Comparison of ENCODE assay signal across 1 cellular context in the genomic region with DNA sequence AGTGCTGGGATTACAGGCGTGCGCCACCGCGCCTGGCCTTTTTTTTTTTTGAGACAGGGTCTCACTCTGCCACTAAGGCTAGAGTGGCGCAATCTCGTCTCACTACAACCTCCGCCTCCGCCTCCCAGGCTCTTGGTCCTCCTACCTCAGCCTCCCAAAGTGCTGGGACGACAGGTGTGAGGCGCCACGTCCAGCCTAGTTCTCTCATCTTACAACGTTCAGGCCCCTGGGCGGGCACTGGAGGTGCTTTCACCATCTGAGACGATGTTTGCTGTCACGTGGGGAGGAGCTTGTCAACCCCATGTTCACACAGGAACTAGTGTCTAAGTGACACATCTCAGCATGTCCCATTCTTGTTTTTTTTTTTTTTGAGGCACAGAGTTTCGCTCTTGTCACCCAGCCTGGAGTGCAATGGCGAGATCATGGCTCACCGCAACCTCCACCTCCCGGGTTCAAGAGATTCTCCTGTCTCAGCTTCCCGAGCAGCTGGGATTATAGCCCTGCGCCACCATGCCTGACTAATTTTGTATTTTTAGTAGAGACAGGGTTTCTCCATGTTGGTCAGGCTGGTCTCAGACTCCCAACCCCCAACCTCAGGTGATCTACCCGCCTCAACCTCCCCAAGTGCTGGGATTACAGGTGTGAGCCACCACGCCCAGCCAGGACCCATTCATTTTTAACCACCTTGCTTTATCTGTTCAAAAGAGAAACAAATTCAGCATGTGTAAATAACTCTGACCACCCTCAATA.
TF ChIP-seq lines count a peak whose summit lies in the region.

No MANE protein-coding gene starts in this region.

TF ChIP-seq in HepG2, 621 proteins besides CTCF, POLR2A, EP300 and RAD21 (continues in another document):
- peak; percentile 12; the same call in 1 of the 2 replicates for TF ChIP-seq ZNF766 (CRISPR knock-in tag; IDR thresholded peaks at IDR 0.05; ENCODE audit: borderline replicate concordance)
- no peak for TF ChIP-seq DMTF1 (CRISPR knock-in tag; IDR thresholded peaks at IDR 0.05)
- TF ChIP-seq ZNF292 (CRISPR knock-in tag; IDR thresholded peaks at IDR 0.05; ENCODE audit: borderline replicate concordance, low read depth), result no peak
- TF ChIP-seq CBX5 (CRISPR knock-in tag; IDR thresholded peaks at IDR 0.05; ENCODE audit: borderline replicate concordance), result peak; percentile 65; the same call in 1 of the 2 replicates
- TF ChIP-seq, protein P1, sequence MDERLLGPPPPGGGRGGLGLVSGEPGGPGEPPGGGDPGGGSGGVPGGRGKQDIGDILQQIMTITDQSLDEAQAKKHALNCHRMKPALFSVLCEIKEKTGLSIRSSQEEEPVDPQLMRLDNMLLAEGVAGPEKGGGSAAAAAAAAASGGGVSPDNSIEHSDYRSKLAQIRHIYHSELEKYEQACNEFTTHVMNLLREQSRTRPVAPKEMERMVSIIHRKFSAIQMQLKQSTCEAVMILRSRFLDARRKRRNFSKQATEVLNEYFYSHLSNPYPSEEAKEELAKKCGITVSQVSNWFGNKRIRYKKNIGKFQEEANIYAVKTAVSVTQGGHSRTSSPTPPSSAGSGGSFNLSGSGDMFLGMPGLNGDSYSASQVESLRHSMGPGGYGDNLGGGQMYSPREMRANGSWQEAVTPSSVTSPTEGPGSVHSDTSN (CRISPR knock-in tag; IDR thresholded peaks at IDR 0.05), result no peak
- peak in 1 of 2 experiments; percentile 53; a peak in 2 of 4 replicates for TF ChIP-seq KLF16 (CRISPR knock-in tag; IDR thresholded peaks at IDR 0.05)
- TF ChIP-seq ZNF878 (CRISPR knock-in tag; IDR thresholded peaks at IDR 0.05), result no peak
- TF ChIP-seq PPARG (CRISPR knock-in tag; conservative IDR thresholded peaks at IDR 0.05), result no peak
- peak; percentile 35; the same call in 1 of the 2 replicates for TF ChIP-seq NCOA2 (CRISPR knock-in tag; IDR thresholded peaks at IDR 0.05)
- no peak for TF ChIP-seq MZF1 (CRISPR knock-in tag; IDR thresholded peaks at IDR 0.05; ENCODE audit: borderline replicate concordance)
- no peak for TF ChIP-seq MAFG (CRISPR knock-in tag; IDR thresholded peaks at IDR 0.05)
- TF ChIP-seq ZNF235 (CRISPR knock-in tag; IDR thresholded peaks at IDR 0.05; ENCODE audit: borderline replicate concordance), result no peak
- TF ChIP-seq ZNF30 (CRISPR knock-in tag; IDR thresholded peaks at IDR 0.05), result 0 out of 2 replicates have a peak, but pooled peaks have one; percentile 60
- TF ChIP-seq ARHGAP35 (CRISPR knock-in tag; IDR thresholded peaks at IDR 0.05; ENCODE audit: borderline replicate concordance), result no peak
- no peak for TF ChIP-seq ZNF207 (IDR thresholded peaks at IDR 0.05; ENCODE audit: borderline replicate concordance)
- TF ChIP-seq, protein P2, sequence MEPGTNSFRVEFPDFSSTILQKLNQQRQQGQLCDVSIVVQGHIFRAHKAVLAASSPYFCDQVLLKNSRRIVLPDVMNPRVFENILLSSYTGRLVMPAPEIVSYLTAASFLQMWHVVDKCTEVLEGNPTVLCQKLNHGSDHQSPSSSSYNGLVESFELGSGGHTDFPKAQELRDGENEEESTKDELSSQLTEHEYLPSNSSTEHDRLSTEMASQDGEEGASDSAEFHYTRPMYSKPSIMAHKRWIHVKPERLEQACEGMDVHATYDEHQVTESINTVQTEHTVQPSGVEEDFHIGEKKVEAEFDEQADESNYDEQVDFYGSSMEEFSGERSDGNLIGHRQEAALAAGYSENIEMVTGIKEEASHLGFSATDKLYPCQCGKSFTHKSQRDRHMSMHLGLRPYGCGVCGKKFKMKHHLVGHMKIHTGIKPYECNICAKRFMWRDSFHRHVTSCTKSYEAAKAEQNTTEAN (CRISPR knock-in tag; conservative IDR thresholded peaks at IDR 0.05), result no peak
- TF ChIP-seq GATAD1 (CRISPR knock-in tag; IDR thresholded peaks at IDR 0.05), result peak; percentile 30; the same call in 1 of the 2 replicates
- no peak; the same call in 1 of the 2 replicates for TF ChIP-seq SPEN (CRISPR knock-in tag; IDR thresholded peaks at IDR 0.05; ENCODE audit: low read depth)
- no peak for TF ChIP-seq RFX1 (IDR thresholded peaks at IDR 0.05)
- TF ChIP-seq ZMYM2 (CRISPR knock-in tag; IDR thresholded peaks at IDR 0.05), result no peak; the same call in 1 of the 2 replicates
- no peak for TF ChIP-seq CBFB (CRISPR knock-in tag; IDR thresholded peaks at IDR 0.05)
- TF ChIP-seq CHCHD3 (CRISPR knock-in tag; IDR thresholded peaks at IDR 0.05), result no peak
- no peak for TF ChIP-seq ZFX (CRISPR knock-in tag; IDR thresholded peaks at IDR 0.05; ENCODE audit: low read depth)
- TF ChIP-seq CCAR2 (optimal IDR thresholded peaks at IDR 0.05; ENCODE audit: low read depth, low read length), result no peak
- TF ChIP-seq, protein P3, sequence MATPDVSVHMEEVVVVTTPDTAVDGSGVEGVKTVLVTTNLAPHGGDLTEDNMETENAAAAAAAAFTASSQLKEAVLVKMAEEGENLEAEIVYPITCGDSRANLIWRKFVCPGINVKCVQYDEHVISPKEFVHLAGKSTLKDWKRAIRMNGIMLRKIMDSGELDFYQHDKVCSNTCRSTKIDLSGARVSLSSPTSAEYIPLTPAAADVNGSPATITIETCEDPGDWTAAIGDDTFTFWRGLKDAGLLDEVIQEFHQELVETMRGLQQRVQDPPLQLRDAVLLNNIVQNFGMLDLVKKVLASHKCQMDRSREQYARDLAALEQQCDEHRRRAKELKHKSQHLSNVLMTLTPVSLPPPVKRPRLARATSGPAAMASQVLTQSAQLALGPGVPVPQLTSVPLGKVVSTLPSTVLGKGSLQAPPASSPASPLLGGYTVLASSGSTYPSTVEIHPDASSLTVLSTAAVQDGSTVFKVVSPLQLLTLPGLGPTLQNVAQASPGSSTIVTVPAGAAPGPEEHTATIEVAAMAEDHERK (CRISPR knock-in tag; IDR thresholded peaks at IDR 0.05; ENCODE audit: low read depth), result no peak
- TF ChIP-seq ZNF34 (CRISPR knock-in tag; IDR thresholded peaks at IDR 0.05; ENCODE audit: borderline replicate concordance), result no peak
- no peak for TF ChIP-seq HOXA5 (CRISPR knock-in tag; IDR thresholded peaks at IDR 0.05)
- TF ChIP-seq, protein P4, sequence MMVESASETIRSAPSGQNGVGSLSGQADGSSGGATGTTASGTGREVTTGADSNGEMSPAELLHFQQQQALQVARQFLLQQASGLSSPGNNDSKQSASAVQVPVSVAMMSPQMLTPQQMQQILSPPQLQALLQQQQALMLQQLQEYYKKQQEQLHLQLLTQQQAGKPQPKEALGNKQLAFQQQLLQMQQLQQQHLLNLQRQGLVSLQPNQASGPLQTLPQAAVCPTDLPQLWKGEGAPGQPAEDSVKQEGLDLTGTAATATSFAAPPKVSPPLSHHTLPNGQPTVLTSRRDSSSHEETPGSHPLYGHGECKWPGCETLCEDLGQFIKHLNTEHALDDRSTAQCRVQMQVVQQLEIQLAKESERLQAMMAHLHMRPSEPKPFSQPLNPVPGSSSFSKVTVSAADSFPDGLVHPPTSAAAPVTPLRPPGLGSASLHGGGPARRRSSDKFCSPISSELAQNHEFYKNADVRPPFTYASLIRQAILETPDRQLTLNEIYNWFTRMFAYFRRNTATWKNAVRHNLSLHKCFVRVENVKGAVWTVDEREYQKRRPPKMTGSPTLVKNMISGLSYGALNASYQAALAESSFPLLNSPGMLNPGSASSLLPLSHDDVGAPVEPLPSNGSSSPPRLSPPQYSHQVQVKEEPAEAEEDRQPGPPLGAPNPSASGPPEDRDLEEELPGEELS (CRISPR knock-in tag; IDR thresholded peaks at IDR 0.05), result no peak
- TF ChIP-seq, protein P5, sequence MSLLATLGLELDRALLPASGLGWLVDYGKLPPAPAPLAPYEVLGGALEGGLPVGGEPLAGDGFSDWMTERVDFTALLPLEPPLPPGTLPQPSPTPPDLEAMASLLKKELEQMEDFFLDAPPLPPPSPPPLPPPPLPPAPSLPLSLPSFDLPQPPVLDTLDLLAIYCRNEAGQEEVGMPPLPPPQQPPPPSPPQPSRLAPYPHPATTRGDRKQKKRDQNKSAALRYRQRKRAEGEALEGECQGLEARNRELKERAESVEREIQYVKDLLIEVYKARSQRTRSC (CRISPR knock-in tag; IDR thresholded peaks at IDR 0.05; ENCODE audit: low read depth), result no peak
- no peak for TF ChIP-seq ISL2 (CRISPR knock-in tag; IDR thresholded peaks at IDR 0.05)
- no peak for TF ChIP-seq SP1 (IDR thresholded peaks at IDR 0.05)
- TF ChIP-seq SP1 (CRISPR knock-in tag; IDR thresholded peaks at IDR 0.05), result peak; percentile 44; the same call in 1 of the 2 replicates
- TF ChIP-seq ZBTB34 (CRISPR knock-in tag; IDR thresholded peaks at IDR 0.05), result no peak
- TF ChIP-seq, protein P6, sequence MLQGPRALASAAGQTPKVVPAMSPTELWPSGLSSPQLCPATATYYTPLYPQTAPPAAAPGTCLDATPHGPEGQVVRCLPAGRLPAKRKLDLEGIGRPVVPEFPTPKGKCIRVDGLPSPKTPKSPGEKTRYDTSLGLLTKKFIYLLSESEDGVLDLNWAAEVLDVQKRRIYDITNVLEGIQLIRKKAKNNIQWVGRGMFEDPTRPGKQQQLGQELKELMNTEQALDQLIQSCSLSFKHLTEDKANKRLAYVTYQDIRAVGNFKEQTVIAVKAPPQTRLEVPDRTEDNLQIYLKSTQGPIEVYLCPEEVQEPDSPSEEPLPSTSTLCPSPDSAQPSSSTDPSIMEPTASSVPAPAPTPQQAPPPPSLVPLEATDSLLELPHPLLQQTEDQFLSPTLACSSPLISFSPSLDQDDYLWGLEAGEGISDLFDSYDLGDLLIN (CRISPR knock-in tag; IDR thresholded peaks at IDR 0.05; ENCODE audit: borderline replicate concordance), result no peak
- no peak for TF ChIP-seq HCFC1 (IDR thresholded peaks at IDR 0.05; ENCODE audit: low read depth, low read length)
- TF ChIP-seq NR2F2 (IDR thresholded peaks at IDR 0.05; ENCODE audit: borderline replicate concordance, low read depth), result no peak
- no peak for TF ChIP-seq ZNF441 (CRISPR knock-in tag; IDR thresholded peaks at IDR 0.05; ENCODE audit: borderline replicate concordance)
- peak; percentile 81; the same call in 1 of the 2 replicates for TF ChIP-seq NCOA1 (CRISPR knock-in tag; IDR thresholded peaks at IDR 0.05)
- TF ChIP-seq ZFP36L2 (CRISPR knock-in tag; IDR thresholded peaks at IDR 0.05), result no peak
- no peak for TF ChIP-seq NCOA5 (CRISPR knock-in tag; IDR thresholded peaks at IDR 0.05)
- TF ChIP-seq, protein P7, sequence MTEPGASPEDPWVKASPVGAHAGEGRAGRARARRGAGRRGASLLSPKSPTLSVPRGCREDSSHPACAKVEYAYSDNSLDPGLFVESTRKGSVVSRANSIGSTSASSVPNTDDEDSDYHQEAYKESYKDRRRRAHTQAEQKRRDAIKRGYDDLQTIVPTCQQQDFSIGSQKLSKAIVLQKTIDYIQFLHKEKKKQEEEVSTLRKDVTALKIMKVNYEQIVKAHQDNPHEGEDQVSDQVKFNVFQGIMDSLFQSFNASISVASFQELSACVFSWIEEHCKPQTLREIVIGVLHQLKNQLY (CRISPR knock-in tag; IDR thresholded peaks at IDR 0.05), result peak; percentile 66; the same call in 1 of the 2 replicates
- no peak for TF ChIP-seq U2AF1 (optimal IDR thresholded peaks at IDR 0.05; ENCODE audit: low read depth, low read length)
- TF ChIP-seq ZHX1 (CRISPR knock-in tag; IDR thresholded peaks at IDR 0.05; ENCODE audit: low read depth), result no peak
- TF ChIP-seq, protein P8, sequence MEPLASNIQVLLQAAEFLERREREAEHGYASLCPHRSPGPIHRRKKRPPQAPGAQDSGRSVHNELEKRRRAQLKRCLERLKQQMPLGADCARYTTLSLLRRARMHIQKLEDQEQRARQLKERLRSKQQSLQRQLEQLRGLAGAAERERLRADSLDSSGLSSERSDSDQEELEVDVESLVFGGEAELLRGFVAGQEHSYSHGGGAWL (CRISPR knock-in tag; IDR thresholded peaks at IDR 0.05), result peak; percentile 72
